Comparison of ENCODE assay signal across 2 cellular contexts in the genomic region with DNA sequence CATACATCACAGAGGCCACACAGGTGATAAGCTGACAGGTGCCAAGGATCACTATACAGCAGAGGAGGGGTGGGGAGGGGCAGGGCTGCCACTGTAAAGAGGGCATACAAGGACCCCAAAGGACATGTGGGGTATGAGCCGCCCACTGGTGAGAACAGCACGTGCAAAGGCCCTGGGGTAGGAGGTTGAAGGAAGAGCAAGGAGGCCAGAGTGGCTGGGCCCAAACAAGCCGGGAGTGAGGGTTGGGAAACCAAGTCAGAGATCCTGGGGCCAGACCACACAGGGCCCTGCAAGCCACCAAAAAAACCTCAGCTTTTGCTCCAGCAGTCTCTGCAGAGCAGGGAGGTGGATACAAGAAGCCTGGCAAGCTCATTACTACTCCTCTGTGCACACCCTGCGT.
A peak's percentile ranks its signal among the peaks of the same experiment; 100 is the strongest.
TF ChIP-seq lines count a peak whose summit lies in the region.

No MANE protein-coding gene starts in this region.

TF ChIP-seq in HepG2, 621 proteins besides CTCF, POLR2A, EP300 and RAD21:
- TF ChIP-seq, protein P1, sequence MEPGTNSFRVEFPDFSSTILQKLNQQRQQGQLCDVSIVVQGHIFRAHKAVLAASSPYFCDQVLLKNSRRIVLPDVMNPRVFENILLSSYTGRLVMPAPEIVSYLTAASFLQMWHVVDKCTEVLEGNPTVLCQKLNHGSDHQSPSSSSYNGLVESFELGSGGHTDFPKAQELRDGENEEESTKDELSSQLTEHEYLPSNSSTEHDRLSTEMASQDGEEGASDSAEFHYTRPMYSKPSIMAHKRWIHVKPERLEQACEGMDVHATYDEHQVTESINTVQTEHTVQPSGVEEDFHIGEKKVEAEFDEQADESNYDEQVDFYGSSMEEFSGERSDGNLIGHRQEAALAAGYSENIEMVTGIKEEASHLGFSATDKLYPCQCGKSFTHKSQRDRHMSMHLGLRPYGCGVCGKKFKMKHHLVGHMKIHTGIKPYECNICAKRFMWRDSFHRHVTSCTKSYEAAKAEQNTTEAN (CRISPR knock-in tag; conservative IDR thresholded peaks at IDR 0.05), result no peak
- TF ChIP-seq ZMYM3 (CRISPR knock-in tag; IDR thresholded peaks at IDR 0.05), result 0 out of 2 replicates have a peak, but pooled peaks have one; percentile 51

TF ChIP-seq in K562, 482 proteins besides CTCF, POLR2A, EP300 and RAD21:
- TF ChIP-seq RBM14 (IDR thresholded peaks at IDR 0.05; ENCODE audit: borderline replicate concordance, insufficient read depth, low read depth, low read length) (no peak), TEAD4 (IDR thresholded peaks at IDR 0.05; ENCODE audit: low read length) (no peak), TEAD4 (CRISPR knock-in tag; IDR thresholded peaks at IDR 0.05; ENCODE audit: borderline replicate concordance) (no peak), ZNF436 (CRISPR knock-in tag; IDR thresholded peaks at IDR 0.05) (no peak), BRD4 (IDR thresholded peaks at IDR 0.05) (no peak), KDM1A (IDR thresholded peaks at IDR 0.05) (peak in 1 of 2 experiments; percentile 33; a peak in 1 of 4 replicates), SMARCE1 (IDR thresholded peaks at IDR 0.05) (no peak), POLR2AphosphoS5 (IDR thresholded peaks at IDR 0.05; ENCODE audit: control insufficient read depth, insufficient read depth, low read depth, low read length) (no peak), ZNF707 (CRISPR knock-in tag; conservative IDR thresholded peaks at IDR 0.05) (no peak), BCOR (IDR thresholded peaks at IDR 0.05) (peak; percentile 43; the same call in 1 of the 2 replicates), ZNF197 (CRISPR knock-in tag; IDR thresholded peaks at IDR 0.05; ENCODE audit: low read depth) (no peak), NFIX (CRISPR knock-in tag; IDR thresholded peaks at IDR 0.05; ENCODE audit: low read depth) (no peak), U2AF1 (optimal IDR thresholded peaks at IDR 0.05; ENCODE audit: low read depth, low read length) (no peak), KLF13 (tag; IDR thresholded peaks at IDR 0.05; ENCODE audit: borderline replicate concordance, low read depth) (no peak), CHD4 (IDR thresholded peaks at IDR 0.05; ENCODE audit: insufficient read depth, insufficient replicate concordance, low read depth, low read length, poor library complexity, severe bottlenecking) (no peak), SNRNP70 (optimal IDR thresholded peaks at IDR 0.05; ENCODE audit: low read depth, low read length) (no peak), RBM15 (IDR thresholded peaks at IDR 0.05; ENCODE audit: insufficient read depth, low read length) (no peak), RBM25 (IDR thresholded peaks at IDR 0.05; ENCODE audit: low read depth, low read length, severe bottlenecking) (peak; percentile 75)
- TF ChIP-seq, protein P2, sequence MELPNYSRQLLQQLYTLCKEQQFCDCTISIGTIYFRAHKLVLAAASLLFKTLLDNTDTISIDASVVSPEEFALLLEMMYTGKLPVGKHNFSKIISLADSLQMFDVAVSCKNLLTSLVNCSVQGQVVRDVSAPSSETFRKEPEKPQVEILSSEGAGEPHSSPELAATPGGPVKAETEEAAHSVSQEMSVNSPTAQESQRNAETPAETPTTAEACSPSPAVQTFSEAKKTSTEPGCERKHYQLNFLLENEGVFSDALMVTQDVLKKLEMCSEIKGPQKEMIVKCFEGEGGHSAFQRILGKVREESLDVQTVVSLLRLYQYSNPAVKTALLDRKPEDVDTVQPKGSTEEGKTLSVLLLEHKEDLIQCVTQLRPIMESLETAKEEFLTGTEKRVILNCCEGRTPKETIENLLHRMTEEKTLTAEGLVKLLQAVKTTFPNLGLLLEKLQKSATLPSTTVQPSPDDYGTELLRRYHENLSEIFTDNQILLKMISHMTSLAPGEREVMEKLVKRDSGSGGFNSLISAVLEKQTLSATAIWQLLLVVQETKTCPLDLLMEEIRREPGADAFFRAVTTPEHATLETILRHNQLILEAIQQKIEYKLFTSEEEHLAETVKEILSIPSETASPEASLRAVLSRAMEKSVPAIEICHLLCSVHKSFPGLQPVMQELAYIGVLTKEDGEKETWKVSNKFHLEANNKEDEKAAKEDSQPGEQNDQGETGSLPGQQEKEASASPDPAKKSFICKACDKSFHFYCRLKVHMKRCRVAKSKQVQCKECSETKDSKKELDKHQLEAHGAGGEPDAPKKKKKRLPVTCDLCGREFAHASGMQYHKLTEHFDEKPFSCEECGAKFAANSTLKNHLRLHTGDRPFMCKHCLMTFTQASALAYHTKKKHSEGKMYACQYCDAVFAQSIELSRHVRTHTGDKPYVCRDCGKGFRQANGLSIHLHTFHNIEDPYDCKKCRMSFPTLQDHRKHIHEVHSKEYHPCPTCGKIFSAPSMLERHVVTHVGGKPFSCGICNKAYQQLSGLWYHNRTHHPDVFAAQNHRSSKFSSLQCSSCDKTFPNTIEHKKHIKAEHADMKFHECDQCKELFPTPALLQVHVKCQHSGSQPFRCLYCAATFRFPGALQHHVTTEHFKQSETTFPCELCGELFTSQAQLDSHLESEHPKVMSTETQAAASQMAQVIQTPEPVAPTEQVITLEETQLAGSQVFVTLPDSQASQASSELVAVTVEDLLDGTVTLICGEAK (IDR thresholded peaks at IDR 0.05), result no peak
- TF ChIP-seq, protein P2 (CRISPR knock-in tag; IDR thresholded peaks at IDR 0.05), result no peak
